Comparison of ENCODE assay signal across 11 cellular contexts in the genomic region with DNA sequence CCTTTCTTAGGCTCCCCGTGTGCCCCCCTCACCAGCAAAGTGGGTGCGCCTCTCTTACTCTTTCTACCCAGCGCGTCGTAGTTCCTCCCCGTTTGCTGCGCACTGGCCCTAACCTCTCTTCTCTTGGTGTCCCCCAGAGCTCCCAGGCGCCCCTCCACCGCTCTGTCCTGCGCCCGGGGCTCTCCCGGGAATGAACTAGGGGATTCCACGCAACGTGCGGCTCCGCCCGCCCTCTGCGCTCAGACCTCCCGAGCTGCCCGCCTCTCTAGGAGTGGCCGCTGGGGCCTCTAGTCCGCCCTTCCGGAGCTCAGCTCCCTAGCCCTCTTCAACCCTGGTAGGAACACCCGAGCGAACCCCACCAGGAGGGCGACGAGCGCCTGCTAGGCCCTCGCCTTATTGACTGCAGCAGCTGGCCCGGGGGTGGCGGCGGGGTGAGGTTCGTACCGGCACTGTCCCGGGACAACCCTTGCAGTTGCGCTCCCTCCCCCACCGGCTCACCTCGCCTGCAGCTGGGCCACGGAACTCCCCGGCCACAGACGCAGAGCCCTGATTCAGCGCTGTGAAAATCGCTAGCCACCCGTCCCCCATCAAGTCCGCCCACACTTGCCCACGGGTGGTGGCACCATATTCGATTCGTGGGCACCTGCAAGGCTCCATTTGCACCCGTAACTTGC.
DNase-seq lines count a peak whose midpoint lies in the region; ATAC-seq lines count a peak whose summit lies in the region.
"Had no signal": no experiment of that assay in that cellular context is flagged by ENCODE, and none has a peak within 500 bp of the region (broad histone marks: within the 10 kb centered on the region; RNA-seq: fewer than 3 reads in every experiment).

No MANE protein-coding gene starts in this region.

- no peak overlapping the region for H3K27ac Mint-ChIP-seq in central memory CD8-positive, alpha-beta T cell (ENCODE audit: low read depth)
- H3K27ac Mint-ChIP-seq in stimulated activated effector memory CD8-positive, alpha-beta T cell treated with anti-CD3 and anti-CD28 coated beads, Interleukin-12 subunit alpha, Interleukin-12 subunit beta, amount 100 ng/mL, for 72 hours, result no peak overlapping the region

- peaks cover 9% of the 10 kb centered on the region; the same call in 1 of the 2 replicates for H3K4me1 ChIP-seq in HUES6 (ENCODE audit: control insufficient read depth, insufficient read depth, low read length)

- H3K27ac ChIP-seq in HUES6 (ENCODE audit: low read depth, low read length), result no peak overlapping the region

- ATAC-seq in central memory CD8-positive, alpha-beta T cell (replicated peaks; ENCODE audit: extremely low read depth, poor library complexity, severe bottlenecking), result no peak
- ATAC-seq in stimulated activated effector memory CD8-positive, alpha-beta T cell treated with anti-CD3 and anti-CD28 coated beads, Interleukin-12 subunit alpha, Interleukin-12 subunit beta, amount 100 ng/mL, for 72 hours, result no peak
- no peak for ATAC-seq in GM19328 (IDR thresholded peaks at IDR 0.05; ENCODE audit: unreplicated experiment)
- ATAC-seq: activated CD4-positive, CD25-positive, alpha-beta regulatory T cell treated with anti-CD3 and anti-CD28 coated beads, Interleukin-2, amount 50 U/mL, for 24 hours had no signal

- peaks cover 100% of the 10 kb centered on the region for H3K27me3 ChIP-seq in HUES6 (ENCODE audit: control insufficient read depth, insufficient read depth, low read length)

- peaks cover 99% of the 10 kb centered on the region for H3K27me3 Mint-ChIP-seq in central memory CD8-positive, alpha-beta T cell

- no peak for DNase-seq in central memory CD8-positive, alpha-beta T cell (ENCODE audit: low spot score in 2 of 2)
- DNase-seq in kidney tubule cell (ENCODE audit: low spot score) (peak; percentile 54), NCI-H345 (lab: John Stamatoyannopoulos, UW) (no peak), NCI-H526 (lab: John Stamatoyannopoulos, UW) (no peak), NCI-H2196 (lab: John Stamatoyannopoulos, UW; ENCODE audit: unreplicated experiment) (no peak)
- DNase-seq in stimulated activated effector memory CD8-positive, alpha-beta T cell treated with anti-CD3 and anti-CD28 coated beads, Interleukin-12 subunit alpha, Interleukin-12 subunit beta, amount 100 ng/mL, for 72 hours (ENCODE audit: low spot score in 2 of 2), result no peak
- DNase-seq: cortex of kidney, NCI-H1417 had no signal

- peak overlapping the region; percentile 45 for H3K4me3 Mint-ChIP-seq in central memory CD8-positive, alpha-beta T cell
- H3K4me3 Mint-ChIP-seq in stimulated activated effector memory CD8-positive, alpha-beta T cell treated with anti-CD3 and anti-CD28 coated beads, Interleukin-12 subunit alpha, Interleukin-12 subunit beta, amount 100 ng/mL, for 72 hours, result peak overlapping the region; percentile 14

- H3K36me3 ChIP-seq in HUES6 (ENCODE audit: control insufficient read depth, insufficient read depth, low read length), result no peaks in the 10 kb centered on the region

- H3K4me1 Mint-ChIP-seq in central memory CD8-positive, alpha-beta T cell, result peaks cover 21% of the 10 kb centered on the region
- H3K4me1 Mint-ChIP-seq in stimulated activated effector memory CD8-positive, alpha-beta T cell treated with anti-CD3 and anti-CD28 coated beads, Interleukin-12 subunit alpha, Interleukin-12 subunit beta, amount 100 ng/mL, for 72 hours, result peaks cover 24% of the 10 kb centered on the region

- H3K36me3 Mint-ChIP-seq in central memory CD8-positive, alpha-beta T cell (ENCODE audit: insufficient read depth), result no peaks in the 10 kb centered on the region
- no peaks in the 10 kb centered on the region for H3K36me3 Mint-ChIP-seq in stimulated activated effector memory CD8-positive, alpha-beta T cell treated with anti-CD3 and anti-CD28 coated beads, Interleukin-12 subunit alpha, Interleukin-12 subunit beta, amount 100 ng/mL, for 72 hours

- H3K9ac ChIP-seq in HUES6 (ENCODE audit: low read length), result peak overlapping the region; percentile 43

- H3K4me3 ChIP-seq in HUES6 (ENCODE audit: low read depth, low read length), result peak overlapping the region; percentile 69

- no peaks in the 10 kb centered on the region for H3K9me3 ChIP-seq in HUES6 (ENCODE audit: control insufficient read depth, insufficient read depth, low read depth, low read length)

- no peaks in the 10 kb centered on the region for H3K9me3 Mint-ChIP-seq in central memory CD8-positive, alpha-beta T cell
- no peaks in the 10 kb centered on the region for H3K9me3 Mint-ChIP-seq in stimulated activated effector memory CD8-positive, alpha-beta T cell treated with anti-CD3 and anti-CD28 coated beads, Interleukin-12 subunit alpha, Interleukin-12 subunit beta, amount 100 ng/mL, for 72 hours
